In the genomic region with DNA sequence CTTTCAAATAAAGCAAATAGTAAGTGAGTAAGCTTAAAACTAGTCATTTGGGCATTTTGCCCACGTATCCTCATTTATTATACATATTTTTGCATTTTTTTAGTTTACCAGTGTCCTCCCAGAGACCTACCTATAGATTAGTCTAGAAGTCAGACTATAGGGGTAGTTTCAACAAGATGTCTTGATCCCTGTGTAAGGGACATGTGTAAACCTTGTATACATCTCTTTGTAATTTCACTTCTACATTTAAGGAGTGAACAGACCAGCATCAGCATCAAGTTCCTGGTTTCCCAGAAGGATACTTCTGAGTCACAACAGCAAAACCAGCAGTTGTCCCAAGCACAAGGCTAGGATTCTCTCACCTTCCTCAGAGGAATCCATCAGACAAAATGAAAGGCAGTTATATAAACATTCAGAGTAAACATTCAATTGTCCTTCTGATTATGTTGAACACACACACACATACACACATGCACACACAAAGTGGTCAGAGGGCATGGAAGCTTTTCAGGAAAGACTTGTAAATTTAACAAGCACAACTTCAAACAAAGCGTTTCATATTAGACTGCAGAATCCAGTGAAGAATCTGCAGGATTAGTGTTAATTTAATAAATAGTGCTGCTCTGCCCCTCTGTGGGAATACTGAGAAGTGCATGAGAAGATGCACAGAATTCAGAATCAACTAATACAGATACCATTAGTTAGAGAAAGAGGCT, we compare ENCODE assay signal across 8 cellular contexts. TPM values are rescaled to one million over a fixed set of nuclear protein-coding genes. Genes with fewer than 3 reads are reported as not detected.
DNase-seq lines count a peak whose midpoint lies in the region; ATAC-seq, FAIRE-seq and TF ChIP-seq lines count a peak whose summit lies in the region.

No MANE protein-coding gene starts in this region.

- no peak overlapping the region for H3K14ac ChIP-seq in H1 (ENCODE audit: insufficient read length)

- no peak overlapping the region for H4K5ac ChIP-seq in H1 (ENCODE audit: insufficient read length, low read depth, low read length)

- H3K27me3 ChIP-seq in H1 (replicated peaks in 1 of 4; ENCODE audit: control insufficient read depth in 3 of 4, extremely low read depth in 1 of 4, insufficient read depth in 3 of 4, low read length in 3 of 4), result no peaks in the 10 kb centered on the region

- no peak overlapping the region for H3K23ac ChIP-seq in H1 (ENCODE audit: insufficient read length)

- no peak for TF ChIP-seq EP300 in H1 (IDR thresholded peaks at IDR 0.05; ENCODE audit: borderline replicate concordance in 1 of 2, low read depth in 2 of 2, low read length in 2 of 2)

- H3K79me1 ChIP-seq in H1 (ENCODE audit: low read depth, low read length), result no peaks in the 10 kb centered on the region

- peak; percentile 36 for FAIRE-seq in H1 (lab: Jason Lieb, UNC)

- 75% methylated on average over 2 of the region's 2 CpGs; no CpG with 5 or more reads in 1 of the 2 experiments for WGBS in H1 (ENCODE audit: extremely low coverage in 1 of 2, insufficient coverage in 1 of 2, insufficient read length in 1 of 2, insufficient replicate concordance in 2 of 2, low coverage in 1 of 2, low lambda C conversion rate in 2 of 2, missing lambda C conversion rate in 1 of 2), 2 experiments

- H2BK120ac ChIP-seq in H1 (replicated peaks; ENCODE audit: low read depth, low read length), result no peak overlapping the region

- H3K4me1 ChIP-seq in H1 (replicated peaks in 1 of 4; ENCODE audit: control insufficient read depth in 3 of 4, insufficient read depth in 4 of 4, low read length in 3 of 4), result no peaks in the 10 kb centered on the region

- no peaks in the 10 kb centered on the region for H3K23me2 ChIP-seq in H1 (ENCODE audit: low read depth, low read length)

- peak; percentile 90 for ATAC-seq in GM21723 (IDR thresholded peaks at IDR 0.05; ENCODE audit: unreplicated experiment)
- ATAC-seq in SK-N-SH treated with all-trans-retinoic acid at 6 μM for 48 hours, result peak; percentile 96

- peak; percentile 80 to 83 for TF ChIP-seq RAD21 in H1 (IDR thresholded peaks at IDR 0.05 in 1 of 2, conservative IDR thresholded peaks at IDR 0.05 in 1 of 2; ENCODE audit: low read depth in 2 of 2, low read length in 2 of 2)

- H3K36me3 ChIP-seq in H1 (ENCODE audit: control insufficient read depth in 2 of 4, insufficient read depth in 4 of 4, low read length in 3 of 4), result no peaks in the 10 kb centered on the region

- H3K4me3 ChIP-seq in H1 (ENCODE audit: extremely low read depth in 1 of 4, insufficient read depth in 2 of 4, low read depth in 3 of 4, low read length in 4 of 4), result no peak overlapping the region

- POLR2A ChIA-PET in H1 (lab: Charles Lee; ENCODE audit: partially characterized antibody), result no interaction called here

- H3K56ac ChIP-seq in H1 (replicated peaks; ENCODE audit: insufficient read length, low read depth, low read length), result no peak overlapping the region

- no peak overlapping the region for H3K18ac ChIP-seq in H1 (ENCODE audit: extremely low read depth, low read length)

- H4K8ac ChIP-seq in H1 (ENCODE audit: extremely low read depth, insufficient read depth, low read length), result no peak overlapping the region

- DNase-seq in stimulated activated CD4-positive, alpha-beta T cell treated with anti-CD3 and anti-CD28 coated beads, Interleukin-1b, Interleukin-23, amount 100 ng/mL, for 4 hours (ENCODE audit: low read depth in 2 of 2), result peak; percentile 4 to 16
- DNase-seq in stimulated activated CD4-positive, alpha-beta T cell treated with anti-CD3 and anti-CD28 coated beads, Interleukin-12 subunit alpha, Interleukin-12 subunit beta, amount 100 ng/mL, for 4 hours, result no peak
- peak; percentile 12 for DNase-seq in HuH-7 (ENCODE audit: low spot score)
- DNase-seq in H1 (ENCODE audit: low read depth in 1 of 2, low spot score in 2 of 2), result no peak
- DNase-seq in middle frontal gyrus (ENCODE audit: extremely low spot score, low spot score), result peak; percentile 28
- no peak for DNase-seq in T-helper 9 cell

- no peak overlapping the region for H2BK12ac ChIP-seq in H1 (ENCODE audit: low read depth, low read length)

- H3K4me2 ChIP-seq in H1 (ENCODE audit: insufficient read depth in 1 of 2, low read depth in 2 of 2, low read length in 2 of 2), result no peak overlapping the region

- 0 out of 2 replicates have a peak overlapping the region, but pooled peaks have one; percentile 18 for H2AFZ ChIP-seq in H1 (ENCODE audit: low read length)

- H3K27ac ChIP-seq in H1 (ENCODE audit: low read depth, low read length), result no peak overlapping the region

- no peak overlapping the region for H2AK5ac ChIP-seq in H1 (ENCODE audit: low read depth, low read length)

- H2BK20ac ChIP-seq in H1 (ENCODE audit: low read length), result no peak overlapping the region

- no peak overlapping the region for H3K4ac ChIP-seq in H1 (replicated peaks; ENCODE audit: insufficient read length, low read depth, low read length)

- no peaks in the 10 kb centered on the region for H3K9me3 ChIP-seq in H1 (ENCODE audit: insufficient read depth in 2 of 2, low read depth in 1 of 2, low read length in 1 of 2)

- H2BK5ac ChIP-seq in H1 (ENCODE audit: low read depth, low read length), result no peak overlapping the region

- H4K20me1 ChIP-seq in H1 (replicated peaks in 1 of 2; ENCODE audit: control insufficient read depth in 1 of 2, insufficient read depth in 2 of 2, low read length in 2 of 2), result no peaks in the 10 kb centered on the region

- H2BK15ac ChIP-seq in H1 (ENCODE audit: low read length), result no peak overlapping the region

- no peak overlapping the region for H4K91ac ChIP-seq in H1 (replicated peaks; ENCODE audit: insufficient read length, low read length)

- peak in 2 of 3 experiments; percentile 35 to 58; a peak in 2 of 4 replicates for TF ChIP-seq CTCF in H1 (IDR thresholded peaks at IDR 0.05; ENCODE audit: control extremely low read depth in 1 of 3, insufficient read depth in 1 of 3, low read depth in 1 of 3, low read length in 3 of 3)

- TF ChIP-seq POLR2A in H1 (IDR thresholded peaks at IDR 0.05; ENCODE audit: control extremely low read depth in 1 of 2, low read depth in 2 of 2, low read length in 2 of 2), result no peak

- CTCF ChIA-PET in H1 (lab: Charles Lee; ENCODE audit: partially characterized antibody), result interaction anchor here (0.6 to 1.4 kb wide), 8 partner anchors 15 to 1337 kb away, joined by 3 to 4 read pairs (median 3); no protein-coding TSS in a partner anchor

- no peak overlapping the region for H3K9ac ChIP-seq in H1 (replicated peaks in 1 of 4; ENCODE audit: extremely low read depth in 1 of 4, low read depth in 3 of 4, low read length in 3 of 4)

- no peaks in the 10 kb centered on the region for H3K79me2 ChIP-seq in H1 (ENCODE audit: control insufficient read depth in 1 of 2, insufficient read depth in 2 of 2, low read length in 2 of 2)

TF ChIP-seq in SK-N-SH treated with all-trans-retinoic acid at 6 μM for 48 hours, 23 proteins besides CTCF, POLR2A, EP300 and RAD21:
- TF ChIP-seq SNAI2 (CRISPR knock-in tag; IDR thresholded peaks at IDR 0.05), result no peak

TF ChIP-seq in H1, 55 proteins besides CTCF, POLR2A, EP300 and RAD21:
- TF ChIP-seq NRF1 (IDR thresholded peaks at IDR 0.05; ENCODE audit: low read depth, low read length) (no peak), MAFK (IDR thresholded peaks at IDR 0.05; ENCODE audit: low read depth, low read length) (no peak), SUZ12 (IDR thresholded peaks at IDR 0.05; ENCODE audit: low read length) (no peak), GABPA (IDR thresholded peaks at IDR 0.05; ENCODE audit: borderline replicate concordance, insufficient read depth, low read length) (no peak), BCL11A (IDR thresholded peaks at IDR 0.05; ENCODE audit: low read depth in 2 of 2, low read length in 2 of 2) (no peak), FOSL1 (IDR thresholded peaks at IDR 0.05; ENCODE audit: insufficient read depth, low read depth, low read length) (no peak)

RNA-seq across cellular contexts. Expression of a gene that starts 55.4 kb away (rescaled TPM):
- total RNA-seq in H1 (2021; fragmentation: NEBNext Ultra II Directional; extraction: Animal tissue kit (Norgen Biotek cat#: 25700)), result 222 and 230 TPM in 2 replicates
- 281 and 479 TPM in 2 replicates for polyA plus RNA-seq in H1 (2011; rRNA removed)
- 418 TPM for polyA plus RNA-seq in H1 (2011; cell fraction: cytosol; rRNA removed)
- 199 TPM for polyA plus RNA-seq in H1 (2011; cell fraction: nucleus; rRNA removed)
- polyA plus RNA-seq in H1 (2012, experiment 1 of 2), result 340 to 456 TPM (median 349 TPM) in 4 replicates
- polyA plus RNA-seq in H1 (2012, experiment 2 of 2), result 473 TPM
- 315 TPM for polyA plus RNA-seq in H1 (2013, experiment 1 of 2)
- polyA plus RNA-seq in H1 (2013, experiment 2 of 2), result 321 TPM
- 72.5 and 108 TPM in 2 replicates for polyA minus RNA-seq in H1 (2011; rRNA and poly(A)+ RNA removed)
- polyA minus RNA-seq in H1 (2011; cell fraction: cytosol; rRNA and poly(A)+ RNA removed), result 97.0 TPM
- polyA minus RNA-seq in H1 (2011; cell fraction: nucleus; rRNA and poly(A)+ RNA removed), result 133 TPM

Comparison
In these comparisons a context has a peak if more than half of its experiments do, and no peak if none do; other contexts are left out.
1. DNase-seq: peak in stimulated activated CD4-positive, alpha-beta T cell treated with anti-CD3 and anti-CD28 coated beads, Interleukin-1b, Interleukin-23, amount 100 ng/mL, for 4 hours (2 of 2), HuH-7 (single experiment) and middle frontal gyrus (single experiment); none in stimulated activated CD4-positive, alpha-beta T cell treated with anti-CD3 and anti-CD28 coated beads, Interleukin-12 subunit alpha, Interleukin-12 subunit beta, amount 100 ng/mL, for 4 hours (single experiment), H1 (0 of 2) and T-helper 9 cell (single experiment).